ENCODE assay signal across 13 cellular contexts in the genomic region with DNA sequence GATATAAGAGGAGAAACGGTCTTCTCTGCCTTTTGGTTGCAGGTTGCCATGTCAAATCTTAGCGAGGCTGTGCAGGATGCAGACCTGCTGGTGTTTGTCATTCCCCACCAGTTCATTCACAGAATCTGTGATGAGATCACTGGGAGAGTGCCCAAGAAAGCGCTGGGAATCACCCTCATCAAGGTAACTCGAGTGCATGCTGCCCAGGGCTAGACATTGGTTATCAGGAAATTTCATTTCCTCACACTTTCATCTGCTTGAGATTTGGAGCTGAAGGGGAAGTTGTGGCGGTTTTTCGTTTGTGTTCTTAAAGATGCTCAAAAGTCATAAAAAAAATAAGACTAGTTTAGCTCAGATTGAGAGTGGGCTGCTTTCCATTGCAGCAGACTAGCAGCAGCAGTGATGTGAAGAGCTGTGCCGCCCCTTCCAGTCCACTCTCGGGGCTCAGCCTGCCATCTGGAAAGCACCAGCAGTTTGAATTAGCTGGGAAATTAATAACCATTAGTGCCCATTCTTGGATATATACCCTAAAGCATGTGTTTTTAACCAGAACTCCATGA. TPM values are rescaled to one million over a fixed set of nuclear protein-coding genes. Genes with fewer than 3 reads are reported as not detected.
DNase-seq lines count a peak whose midpoint lies in the region; ATAC-seq lines count a peak whose summit lies in the region.
"Had no signal": no experiment of that assay in that cellular context is flagged by ENCODE, and none has a peak within 500 bp of the region (broad histone marks: within the 10 kb centered on the region; RNA-seq: fewer than 3 reads in every experiment).

No MANE protein-coding gene starts in this region.

- H3K4me3 ChIP-seq in BLaER1 treated with 17β-estradiol and CSF1 and Interleukin-3, amounts not matched to agents 10 nM and 100 nM = no peak overlapping the region

- ATAC-seq in GM21367 (IDR thresholded peaks at IDR 0.05; ENCODE audit: unreplicated experiment) = peak; percentile 45
- no peak for ATAC-seq in HG02885 (IDR thresholded peaks at IDR 0.05; ENCODE audit: poor library complexity, unreplicated experiment)
- no peak for ATAC-seq in HG03469 (IDR thresholded peaks at IDR 0.05; ENCODE audit: unreplicated experiment)

- H3K36me3 Mint-ChIP-seq in T-helper 2 cell treated with Interferon-gamma antibody and Interleukin-4, amounts not matched to agents 5 μg/mL and 100 μg/mL, for 36 hours (ENCODE audit: low read depth) = peaks cover 16% of the 10 kb centered on the region

- H3K36me3 ChIP-seq in BLaER1 treated with 17β-estradiol and CSF1 and Interleukin-3, amounts not matched to agents 10 nM and 100 nM = peaks cover 0 to 20% (median 5%) of the 10 kb centered on the region in 11 experiments; a peak in 8 of 22 replicates

- DNase-seq in T-helper 2 cell treated with Interferon-gamma antibody and Interleukin-4, amounts not matched to agents 5 μg/mL and 100 μg/mL, for 36 hours (ENCODE audit: low spot score) = peak; percentile 4
- peak; percentile 34 for DNase-seq in cerebellum (ENCODE audit: low spot score)
- no peak for DNase-seq in NCI-H1048 (lab: John Stamatoyannopoulos, UW)
- no peak for DNase-seq in NCI-H1105 treated with DMSO at 0.1 percent for 48 hours (lab: John Stamatoyannopoulos, UW)
- DNase-seq: DMS79, NCI-H187 treated with DMSO at 0.1 percent for 48 hours, NCI-H524 treated with DMSO at 0.1 percent for 48 hours had no signal

- H3K27me3 Mint-ChIP-seq in T-helper 2 cell treated with Interferon-gamma antibody and Interleukin-4, amounts not matched to agents 5 μg/mL and 100 μg/mL, for 36 hours (ENCODE audit: low read depth) = no peaks in the 10 kb centered on the region

- no peaks in the 10 kb centered on the region; a peak in 1 of 22 replicates for H4K20me1 ChIP-seq in BLaER1 treated with 17β-estradiol and CSF1 and Interleukin-3, amounts not matched to agents 10 nM and 100 nM

- no peak overlapping the region for H3K27ac ChIP-seq in BLaER1 treated with 17β-estradiol and CSF1 and Interleukin-3, amounts not matched to agents 10 nM and 100 nM
- H3K27ac ChIP-seq: HL-60, KMS-11 had no signal

- no peak overlapping the region for H3K27ac Mint-ChIP-seq in T-helper 2 cell treated with Interferon-gamma antibody and Interleukin-4, amounts not matched to agents 5 μg/mL and 100 μg/mL, for 36 hours

- H3K4me2 ChIP-seq in BLaER1 treated with 17β-estradiol and CSF1 and Interleukin-3, amounts not matched to agents 10 nM and 100 nM = peak overlapping the region; percentile 20 to 73 (median 66); a peak in 21 of 22 replicates
- H3K4me2 ChIP-seq: KMS-11 had no signal

- peak overlapping the region; percentile 10 for H3K4me3 Mint-ChIP-seq in T-helper 2 cell treated with Interferon-gamma antibody and Interleukin-4, amounts not matched to agents 5 μg/mL and 100 μg/mL, for 36 hours

- no peak overlapping the region for H3K9ac ChIP-seq in BLaER1 treated with 17β-estradiol and CSF1 and Interleukin-3, amounts not matched to agents 10 nM and 100 nM
- H3K9ac ChIP-seq: KMS-11 had no signal

- H3K9me3 ChIP-seq in BLaER1 treated with 17β-estradiol and CSF1 and Interleukin-3, amounts not matched to agents 10 nM and 100 nM (replicated peaks in 1 of 11) = no peaks in the 10 kb centered on the region

- peaks cover 18 to 42% (median 34%) of the 10 kb centered on the region in 10 experiments for H3K4me1 ChIP-seq in BLaER1 treated with 17β-estradiol and CSF1 and Interleukin-3, amounts not matched to agents 10 nM and 100 nM

- no peaks in the 10 kb centered on the region for H3K9me3 Mint-ChIP-seq in T-helper 2 cell treated with Interferon-gamma antibody and Interleukin-4, amounts not matched to agents 5 μg/mL and 100 μg/mL, for 36 hours

- H3K27me3 ChIP-seq in BLaER1 treated with 17β-estradiol and CSF1 and Interleukin-3, amounts not matched to agents 10 nM and 100 nM = no peaks in the 10 kb centered on the region

- H3K4me1 Mint-ChIP-seq in T-helper 2 cell treated with Interferon-gamma antibody and Interleukin-4, amounts not matched to agents 5 μg/mL and 100 μg/mL, for 36 hours (ENCODE audit: low read depth) = peaks cover 18% of the 10 kb centered on the region

RNA-seq across cellular contexts. Expression of gene GPD1L, which starts 32.2 kb away (rescaled TPM):
- 19.5 TPM for total RNA-seq in cerebellum

Comparison
In these comparisons a context has a peak if more than half of its experiments do, and no peak if none do; other contexts are left out.
1. DNase-seq: peak in T-helper 2 cell treated with Interferon-gamma antibody and Interleukin-4, amounts not matched to agents 5 μg/mL and 100 μg/mL, for 36 hours (single experiment) and cerebellum (single experiment); none in NCI-H1048 (single experiment) and NCI-H1105 treated with DMSO at 0.1 percent for 48 hours (single experiment).